18 cellular contexts compared by ENCODE assay signal in the genomic region with DNA sequence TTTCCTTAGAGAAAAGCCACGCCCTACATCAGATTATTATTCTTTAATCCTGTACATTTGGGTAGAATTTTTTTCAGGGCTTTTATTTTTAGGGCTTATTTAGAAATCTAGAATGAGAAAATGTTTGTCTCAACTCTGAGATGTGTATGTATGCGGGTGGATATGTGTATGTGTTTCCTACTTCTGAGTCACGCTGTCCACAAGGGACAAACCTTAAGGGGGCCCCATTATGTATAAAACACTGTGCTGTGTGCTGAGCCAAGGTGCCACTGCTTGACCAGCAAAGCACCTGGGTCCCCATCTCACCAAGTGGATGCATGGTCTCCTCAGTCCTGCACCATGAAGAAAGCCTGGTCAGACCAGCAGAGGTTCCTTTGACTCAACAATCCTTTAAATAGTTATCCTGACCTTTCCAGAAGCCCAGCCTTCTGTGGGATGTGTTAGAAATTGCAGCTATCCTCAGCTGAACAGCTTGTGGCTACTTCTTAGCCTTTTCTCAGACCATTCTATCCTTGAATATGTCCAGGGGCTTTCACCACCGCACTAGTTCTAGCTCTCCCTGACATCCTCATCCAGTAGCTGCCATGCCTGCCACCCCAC. TPM values are rescaled to one million over a fixed set of nuclear protein-coding genes. Genes with fewer than 3 reads are reported as not detected.
A peak's percentile ranks its signal among the peaks of the same experiment; 100 is the strongest.
DNase-seq lines count a peak whose midpoint lies in the region; ATAC-seq, FAIRE-seq and TF ChIP-seq lines count a peak whose summit lies in the region.
"Had no signal": no experiment of that assay in that cellular context is flagged by ENCODE, and none has a peak within 500 bp of the region (broad histone marks: within the 10 kb centered on the region; RNA-seq: fewer than 3 reads in every experiment).

No MANE protein-coding gene starts in this region.

- H2BK15ac ChIP-seq in IMR-90 (ENCODE audit: low read depth, low read length), result peak overlapping the region; percentile 72

- H3K4me2 ChIP-seq in IMR-90 (ENCODE audit: low read depth, low read length) (peak overlapping the region; percentile 20; the same call in 1 of the 2 replicates), osteoblast (ENCODE audit: insufficient read depth, low read length) (peak overlapping the region; percentile 43)

- in situ Hi-C loops in IMR-90 (cut with MboI; ENCODE audit: low sequenced_read_pairs), result no loop called here

- H3K4me1 ChIP-seq in ACC112 (ENCODE audit: control insufficient read depth, insufficient read depth, low read length, unreplicated experiment), result peaks cover 30% of the 10 kb centered on the region
- peaks cover 19% of the 10 kb centered on the region for H3K4me1 ChIP-seq in IMR-90 (ENCODE audit: control insufficient read depth, insufficient read depth, low read length)
- H3K4me1 ChIP-seq in osteoblast (ENCODE audit: insufficient read depth, low read length), result peaks cover 44% of the 10 kb centered on the region
- H3K4me1 ChIP-seq: parathyroid adenoma had no signal

- H4K91ac ChIP-seq in IMR-90 (ENCODE audit: insufficient read depth, low read depth, low read length), result peak overlapping the region; percentile 50; the same call in 1 of the 2 replicates

- H3K79me2 ChIP-seq in ACC112 (ENCODE audit: control insufficient read depth, insufficient read depth, low read length, unreplicated experiment) (no peaks in the 10 kb centered on the region), osteoblast (ENCODE audit: insufficient read depth, low read length) (no peaks in the 10 kb centered on the region)
- H3K79me2 ChIP-seq: parathyroid adenoma had no signal

- H3K9ac ChIP-seq in IMR-90 (ENCODE audit: low read depth, low read length), result no peak overlapping the region
- H3K9ac ChIP-seq: parathyroid adenoma had no signal

- H3K9me3 ChIP-seq in IMR-90 (ENCODE audit: control insufficient read depth, insufficient read depth, low read length) (no peaks in the 10 kb centered on the region), osteoblast (ENCODE audit: low read depth, low read length) (no peaks in the 10 kb centered on the region)

- no peak overlapping the region; the same call in 1 of the 2 replicates for H3K4me3 ChIP-seq in ACC112 (ENCODE audit: low read depth, low read length)
- H3K4me3 ChIP-seq in IMR-90 (ENCODE audit: insufficient read depth, low read depth, low read length), result no peak overlapping the region
- H3K4me3 ChIP-seq in choroid plexus epithelial cell (ENCODE audit: low read depth, low read length), result no peak overlapping the region
- peak overlapping the region; percentile 14 for H3K4me3 ChIP-seq in osteoblast (ENCODE audit: insufficient read depth, low read length)
- H3K4me3 ChIP-seq: cardiac muscle cell had no signal

- H4K8ac ChIP-seq in IMR-90 (ENCODE audit: low read depth in 2 of 2, low read length in 2 of 2), result peak overlapping the region in 1 of 2 experiments; percentile 73; a peak in 1 of 4 replicates

- intact Hi-C loops in IMR-90 (cut with micrococcal nuclease), result no loop called here

- BruUV-seq in IMR-90 (replicated peaks; lab: Mats Ljungman, UMichigan), result no TSS peak

- H2AFZ ChIP-seq in ACC112 (ENCODE audit: low read length, unreplicated experiment), result peak overlapping the region; percentile 2
- no peak overlapping the region for H2AFZ ChIP-seq in IMR-90 (replicated peaks; ENCODE audit: low read length, poor library complexity)
- peak overlapping the region; percentile 2 for H2AFZ ChIP-seq in osteoblast (ENCODE audit: low read length)
- H2AFZ ChIP-seq: parathyroid adenoma had no signal

- H2BK120ac ChIP-seq in IMR-90 (ENCODE audit: low read depth, low read length), result peak overlapping the region; percentile 78

- peak overlapping the region; percentile 31; the same call in 1 of the 2 replicates for H4K5ac ChIP-seq in IMR-90 (ENCODE audit: low read depth, low read length)

- peak overlapping the region; percentile 71; the same call in 1 of the 2 replicates for H3K18ac ChIP-seq in IMR-90 (ENCODE audit: low read depth, low read length)

- no CpG with 5 or more reads among the region's 4 CpGs for WGBS in IMR-90 (ENCODE audit: extremely low coverage in 2 of 2, insufficient read length in 1 of 2), 2 experiments

- H3K23ac ChIP-seq in IMR-90 (ENCODE audit: low read depth, low read length), result peak overlapping the region; percentile 38; the same call in 1 of the 2 replicates

- peak overlapping the region; percentile 77 for H3K14ac ChIP-seq in IMR-90 (replicated peaks; ENCODE audit: low read depth, low read length)

- no peak for TF ChIP-seq CTCF in IMR-90 (conservative IDR thresholded peaks at IDR 0.05; ENCODE audit: low read depth, low read length)
- TF ChIP-seq CTCF in choroid plexus epithelial cell (conservative IDR thresholded peaks at IDR 0.05; ENCODE audit: low read depth, low read length), result no peak
- no peak for TF ChIP-seq CTCF in osteoblast (IDR thresholded peaks at IDR 0.05; ENCODE audit: extremely low read depth, low read depth, low read length)

- H3K36me3 ChIP-seq in ACC112 (ENCODE audit: insufficient read depth, low read length) (no peaks in the 10 kb centered on the region), IMR-90 (ENCODE audit: control insufficient read depth, insufficient read depth, low read length) (no peaks in the 10 kb centered on the region), osteoblast (ENCODE audit: insufficient read depth, low read length) (no peaks in the 10 kb centered on the region)
- H3K36me3 ChIP-seq: cardiac muscle cell, WERI-Rb-1 had no signal

- H3K27me3 ChIP-seq in ACC112 (ENCODE audit: insufficient read depth, low read length) (no peaks in the 10 kb centered on the region), IMR-90 (ENCODE audit: control insufficient read depth, insufficient read depth, low read length) (no peaks in the 10 kb centered on the region), osteoblast (ENCODE audit: insufficient read depth, low read length) (no peaks in the 10 kb centered on the region)
- H3K27me3 ChIP-seq: cardiac muscle cell had no signal

- H3K9me1 ChIP-seq in IMR-90 (ENCODE audit: insufficient read depth, low read length), result peaks cover 24% of the 10 kb centered on the region

- FAIRE-seq in RCC 7860 (lab: Jason Lieb, UNC), result no peak

- no peak for TF ChIP-seq RAD21 in IMR-90 (IDR thresholded peaks at IDR 0.05; ENCODE audit: low read length)

- dilution Hi-C loops in IMR-90 (cut with HindIII; ENCODE audit: low sequenced_read_pairs, unreplicated experiment), result no loop called here

- peak; percentile 44 for ATAC-seq in IMR-90 (ENCODE audit: low read depth)

- POLR2A ChIA-PET in IMR-90 (lab: Charles Lee; ENCODE audit: unreplicated experiment), result no interaction called here

- H2BK5ac ChIP-seq in IMR-90 (ENCODE audit: low read depth, low read length, poor library complexity, severe bottlenecking), result peak overlapping the region; percentile 46

- H4K20me1 ChIP-seq in IMR-90 (ENCODE audit: insufficient read depth, low read length) (peaks cover 4% of the 10 kb centered on the region; the same call in 1 of the 2 replicates), osteoblast (ENCODE audit: insufficient read depth, low read length) (no peaks in the 10 kb centered on the region)

- peak overlapping the region; percentile 79 for H3K4ac ChIP-seq in IMR-90 (ENCODE audit: low read depth, low read length)

- H2AK5ac ChIP-seq in IMR-90 (ENCODE audit: low read depth, low read length), result peak overlapping the region; percentile 89; the same call in 1 of the 2 replicates

- TF ChIP-seq POLR2A in IMR-90 (IDR thresholded peaks at IDR 0.05; ENCODE audit: low read depth, low read length), result no peak

- peak overlapping the region; percentile 57 for H2BK20ac ChIP-seq in IMR-90 (ENCODE audit: low read depth, low read length)

- no peak overlapping the region for H3K56ac ChIP-seq in IMR-90 (ENCODE audit: extremely low read depth, insufficient read depth, low read length)

- H3K27ac ChIP-seq in ACC112 (ENCODE audit: low read depth, low read length) (peak overlapping the region; percentile 79), IMR-90 (ENCODE audit: insufficient read depth, low read length) (no peak overlapping the region), osteoblast (ENCODE audit: low read depth, low read length) (peak overlapping the region; percentile 84)
- H3K27ac ChIP-seq: cardiac muscle cell, parathyroid adenoma, WERI-Rb-1 had no signal

- CTCF ChIA-PET in IMR-90 (lab: Yijun Ruan, JAX), result no interaction called here

- peak; percentile 51 for DNase-seq in IMR-90
- peak; percentile 64 for DNase-seq in choroid plexus epithelial cell (ENCODE audit: low read depth)
- no peak for DNase-seq in osteoblast (ENCODE audit: insufficient read length, low spot score, missing footprints)
- DNase-seq in epidermal melanocyte (ENCODE audit: insufficient read length, low spot score), result no peak
- DNase-seq in HK-2 (ENCODE audit: unreplicated experiment), result no peak
- no peak for DNase-seq in RCC 7860 (ENCODE audit: low spot score)
- DNase-seq in DMS 273 (lab: John Stamatoyannopoulos, UW; ENCODE audit: unreplicated experiment), result no peak
- DNase-seq: activated CD8-positive, alpha-beta memory T cell treated with anti-CD3 and anti-CD28 coated beads, Interleukin-2, amount 10 ng/mL, durations not matched to agents 7 days and 5 days; effector memory CD8-positive, alpha-beta T cell; GOT3; KBM-7; NCI-H1092; NCI-H2107; NCI-H526 treated with DMSO at 0.1 percent for 48 hours; WERI-Rb-1 had no signal

- H3K79me1 ChIP-seq in IMR-90 (ENCODE audit: low read depth in 1 of 2, low read length in 2 of 2), result no peaks in the 10 kb centered on the region

- H2AK9ac ChIP-seq in IMR-90 (replicated peaks; ENCODE audit: low read depth, low read length, poor library complexity), result no peak overlapping the region

TF ChIP-seq in IMR-90, 13 proteins besides CTCF, POLR2A, EP300 and RAD21:
- TF ChIP-seq BHLHE40 (IDR thresholded peaks at IDR 0.05; ENCODE audit: low read depth, low read length), result no peak
- no peak for TF ChIP-seq MXI1 (IDR thresholded peaks at IDR 0.05; ENCODE audit: borderline replicate concordance, low read depth, low read length)
- no peak for TF ChIP-seq RCOR1 (IDR thresholded peaks at IDR 0.05; ENCODE audit: insufficient replicate concordance, low read length)
- TF ChIP-seq NFE2L2 (IDR thresholded peaks at IDR 0.05; ENCODE audit: low read depth, low read length), result no peak
- TF ChIP-seq MAZ (IDR thresholded peaks at IDR 0.05; ENCODE audit: borderline replicate concordance, low read depth, low read length), result no peak
- no peak for TF ChIP-seq SMC3 (IDR thresholded peaks at IDR 0.05; ENCODE audit: low read depth, low read length)
- no peak for TF ChIP-seq FOS (IDR thresholded peaks at IDR 0.05; ENCODE audit: low read depth, low read length)
- no peak for TF ChIP-seq CEBPB (IDR thresholded peaks at IDR 0.05; ENCODE audit: low read depth, low read length)
- no peak for TF ChIP-seq MAFK (IDR thresholded peaks at IDR 0.05; ENCODE audit: low read depth, low read length)

RNA-seq across cellular contexts. Expression of a gene that starts 57.7 kb away (rescaled TPM):
- total RNA-seq in IMR-90 (2012; rRNA removed) (7.2 and 15.3 TPM in 2 replicates), osteoblast (64.8 and 68.8 TPM in 2 replicates)
- polyA plus RNA-seq in IMR-90 (2012; rRNA removed), result 4.1 and 5.1 TPM in 2 replicates
- polyA plus RNA-seq in IMR-90 (2012; cell fraction: cytosol; rRNA removed), result 0.58 and 1.9 TPM in 2 replicates
- polyA plus RNA-seq in IMR-90 (2012; cell fraction: nucleus; rRNA removed; ENCODE audit: low replicate concordance), result 0.64 and 8.8 TPM in 2 replicates

Comparison
In these comparisons a context has a peak if more than half of its experiments do, and no peak if none do; other contexts are left out.
1. DNase-seq: peak in IMR-90 (single experiment) and choroid plexus epithelial cell (single experiment); none in osteoblast (single experiment), epidermal melanocyte (single experiment), HK-2 (single experiment), RCC 7860 (single experiment) and DMS 273 (single experiment).